Comparison of ENCODE assay signal across 8 cellular contexts in genomic region chr7:32164341-32164996, GRCh38.
A peak's percentile ranks its signal among the peaks of the same experiment; 100 is the strongest.
DNase-seq lines count a peak whose midpoint lies in the region; ATAC-seq and TF ChIP-seq lines count a peak whose summit lies in the region.

No MANE protein-coding gene starts in this region.

- no peaks in the 10 kb centered on the region for H3K36me3 ChIP-seq in hepatocyte (replicated peaks; ENCODE audit: insufficient read depth, low read depth)

- H3K79me2 ChIP-seq in hepatocyte, result no peaks in the 10 kb centered on the region

- H3K4me2 ChIP-seq in hepatocyte, result no peak overlapping the region

- DNase-seq in ACHN, result peak; percentile 85
- DNase-seq in WTC11 (ENCODE audit: low spot score), result peak; percentile 28
- DNase-seq in hepatocyte (ENCODE audit: low spot score), result peak; percentile 63
- no peak for DNase-seq in activated naive CD4-positive, alpha-beta T cell treated with anti-CD3 and anti-CD28 coated beads, Interleukin-2, amount 50 U/mL, for 72 hours (ENCODE audit: low spot score in 2 of 2)
- no peak for DNase-seq in activated T-cell treated with anti-CD3 and anti-CD28 coated beads, Interleukin-2, amount 50 U/mL, for 72 hours
- DNase-seq in DMS79 (lab: John Stamatoyannopoulos, UW), result no peak

- peak; percentile 50 for TF ChIP-seq CTCF in WTC11 (IDR thresholded peaks at IDR 0.05)
- TF ChIP-seq CTCF in hepatocyte (IDR thresholded peaks at IDR 0.05; ENCODE audit: poor library complexity), result peak; percentile 56

- no peaks in the 10 kb centered on the region for H4K20me1 ChIP-seq in hepatocyte (ENCODE audit: insufficient read depth, poor library complexity, severe bottlenecking)

- no peaks in the 10 kb centered on the region for H3K4me1 Mint-ChIP-seq in WTC11
- no peaks in the 10 kb centered on the region for H3K4me1 Mint-ChIP-seq in activated T-cell treated with anti-CD3 and anti-CD28 coated beads, Interleukin-2, amount 50 U/mL, for 72 hours (ENCODE audit: low read depth)

- no peak overlapping the region for H2AFZ ChIP-seq in hepatocyte

- CTCF ChIA-PET in WTC11 (lab: Charles Lee), result interaction anchor here (0.6 to 2.6 kb wide), 33 partner anchors 9 to 423 kb away, joined by 3 to 19 read pairs (median 3); partner anchors contain the start of gene PDE1C

- no peaks in the 10 kb centered on the region for H3K9me3 Mint-ChIP-seq in WTC11
- peaks cover 0 to 8% of the 10 kb centered on the region in 2 donors for H3K9me3 Mint-ChIP-seq in activated naive CD4-positive, alpha-beta T cell treated with anti-CD3 and anti-CD28 coated beads, Interleukin-2, amount 50 U/mL, for 72 hours
- H3K9me3 Mint-ChIP-seq in activated T-cell treated with anti-CD3 and anti-CD28 coated beads, Interleukin-2, amount 50 U/mL, for 72 hours, result peaks cover 0 to 2% of the 10 kb centered on the region in 2 donors

- ATAC-seq in WTC11 (peak; percentile 96), HG03039 (IDR thresholded peaks at IDR 0.05; ENCODE audit: unreplicated experiment) (no peak)
- no peak for ATAC-seq in activated naive CD4-positive, alpha-beta T cell treated with anti-CD3 and anti-CD28 coated beads, Interleukin-2, amount 50 U/mL, for 72 hours
- ATAC-seq in activated T-cell treated with anti-CD3 and anti-CD28 coated beads, Interleukin-2, amount 50 U/mL, for 72 hours (replicated peaks in 1 of 2), result no peak

- no peaks in the 10 kb centered on the region for H3K36me3 Mint-ChIP-seq in WTC11
- no peaks in the 10 kb centered on the region for H3K36me3 Mint-ChIP-seq in activated naive CD4-positive, alpha-beta T cell treated with anti-CD3 and anti-CD28 coated beads, Interleukin-2, amount 50 U/mL, for 72 hours
- H3K36me3 Mint-ChIP-seq in activated T-cell treated with anti-CD3 and anti-CD28 coated beads, Interleukin-2, amount 50 U/mL, for 72 hours (ENCODE audit: insufficient read depth in 2 of 2), result no peaks in the 10 kb centered on the region

- H3K27me3 ChIP-seq in hepatocyte, result no peaks in the 10 kb centered on the region

- POLR2A ChIA-PET in WTC11 (lab: Charles Lee), result no interaction called here

- H3K27me3 Mint-ChIP-seq in WTC11 (ENCODE audit: low read depth), result peaks cover 23% of the 10 kb centered on the region
- no peaks in the 10 kb centered on the region for H3K27me3 Mint-ChIP-seq in activated T-cell treated with anti-CD3 and anti-CD28 coated beads, Interleukin-2, amount 50 U/mL, for 72 hours (ENCODE audit: low read depth)

- no peaks in the 10 kb centered on the region for H3K9me2 ChIP-seq in hepatocyte (replicated peaks; ENCODE audit: insufficient read depth)

- no peaks in the 10 kb centered on the region for H3K4me1 ChIP-seq in hepatocyte (ENCODE audit: insufficient read depth)

- no peak for TF ChIP-seq EP300 in Ishikawa (IDR thresholded peaks at IDR 0.05; ENCODE audit: borderline replicate concordance)

- no peak overlapping the region for H3K4me3 ChIP-seq in hepatocyte

- H3K27ac Mint-ChIP-seq in WTC11, result no peak overlapping the region
- no peak overlapping the region for H3K27ac Mint-ChIP-seq in activated naive CD4-positive, alpha-beta T cell treated with anti-CD3 and anti-CD28 coated beads, Interleukin-2, amount 50 U/mL, for 72 hours
- no peak overlapping the region for H3K27ac Mint-ChIP-seq in activated T-cell treated with anti-CD3 and anti-CD28 coated beads, Interleukin-2, amount 50 U/mL, for 72 hours

- no peak overlapping the region for H3K27ac ChIP-seq in hepatocyte

- WGBS in hepatocyte (ENCODE audit: low lambda C conversion rate, missing lambda C conversion rate), result 56% methylated on average over 1 of the region's 1 CpG

- in situ Hi-C loops in ACHN (cut with HindIII; ENCODE audit: low pct_ligation_motif_present, low pct_unique_long_range_greater_than_20kb, low sequenced_read_pairs), result no loop called here

- TF ChIP-seq RAD21 in Ishikawa (IDR thresholded peaks at IDR 0.05; ENCODE audit: low read depth), result peak; percentile 28

- H3K4me3 Mint-ChIP-seq in WTC11, result no peak overlapping the region
- H3K4me3 Mint-ChIP-seq in activated T-cell treated with anti-CD3 and anti-CD28 coated beads, Interleukin-2, amount 50 U/mL, for 72 hours, result no peak overlapping the region

- H3K9me3 ChIP-seq in hepatocyte (ENCODE audit: low read depth), result no peaks in the 10 kb centered on the region

TF ChIP-seq in Ishikawa, 13 proteins besides CTCF, POLR2A, EP300 and RAD21 (continues in another document):
- no peak for TF ChIP-seq MAX (IDR thresholded peaks at IDR 0.05)
- no peak for TF ChIP-seq ZBTB7A (IDR thresholded peaks at IDR 0.05; ENCODE audit: low read depth)
- no peak for TF ChIP-seq EGR1 (IDR thresholded peaks at IDR 0.05)
- no peak for TF ChIP-seq CEBPB (IDR thresholded peaks at IDR 0.05)
- no peak for TF ChIP-seq TEAD4 (IDR thresholded peaks at IDR 0.05)
- no peak for TF ChIP-seq YY1 (IDR thresholded peaks at IDR 0.05; ENCODE audit: low read depth)
- TF ChIP-seq FOXM1 (IDR thresholded peaks at IDR 0.05; ENCODE audit: borderline replicate concordance, low read depth), result no peak
- TF ChIP-seq TCF12 (IDR thresholded peaks at IDR 0.05; ENCODE audit: low read depth), result no peak
- TF ChIP-seq REST (IDR thresholded peaks at IDR 0.05; ENCODE audit: low read depth), result no peak
- TF ChIP-seq CREB1 (IDR thresholded peaks at IDR 0.05; ENCODE audit: low read depth), result no peak

TF ChIP-seq in WTC11, 78 proteins besides CTCF, POLR2A, EP300 and RAD21:
- TF ChIP-seq ATF2 (CRISPR knock-in tag; IDR thresholded peaks at IDR 0.05; ENCODE audit: borderline replicate concordance, low read depth), result no peak
TF ChIP-seq in WTC11: peak in this region for 0.

Comparison
In these comparisons a context has a peak if more than half of its experiments do, and no peak if none do; other contexts are left out.
1. DNase-seq: peak in ACHN (single experiment), WTC11 (single experiment) and hepatocyte (single experiment); none in activated naive CD4-positive, alpha-beta T cell treated with anti-CD3 and anti-CD28 coated beads, Interleukin-2, amount 50 U/mL, for 72 hours (0 of 2), activated T-cell treated with anti-CD3 and anti-CD28 coated beads, Interleukin-2, amount 50 U/mL, for 72 hours (0 of 2) and DMS79 (single experiment).